Comparison of ENCODE assay signal across 17 cellular contexts in the genomic region with DNA sequence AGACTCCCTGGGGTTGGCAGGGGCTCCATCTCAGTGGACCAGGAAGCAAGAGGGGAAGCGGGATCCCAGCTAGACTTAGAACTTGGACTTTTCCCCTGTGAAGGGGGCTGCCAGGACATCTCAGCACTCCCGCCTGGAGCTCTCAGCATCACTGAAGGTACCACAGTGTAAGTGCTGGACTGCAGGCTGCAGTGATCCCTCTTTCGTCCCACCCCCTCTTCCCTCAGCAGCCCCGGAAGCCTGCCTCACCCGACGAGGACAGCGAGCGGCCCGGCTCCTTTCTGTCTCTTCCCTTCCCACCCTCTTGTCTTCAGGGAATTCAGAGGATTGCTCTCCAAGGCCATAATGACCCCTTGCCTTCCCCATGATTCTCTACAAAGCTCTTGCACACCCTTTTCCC.
DNase-seq lines count a peak whose midpoint lies in the region; ATAC-seq and TF ChIP-seq lines count a peak whose summit lies in the region.
"Had no signal": no experiment of that assay in that cellular context is flagged by ENCODE, and none has a peak within 500 bp of the region (broad histone marks: within the 10 kb centered on the region; RNA-seq: fewer than 3 reads in every experiment).

No MANE protein-coding gene starts in this region.

- H3K27ac ChIP-seq in BLaER1 = peak overlapping the region; percentile 64
- H3K27ac ChIP-seq in HEK293 (ENCODE audit: extremely low read depth, low read depth, low read length) = no peak overlapping the region
- peak overlapping the region; percentile 25 for H3K27ac ChIP-seq in lower lobe of right lung
- peak overlapping the region; percentile 36 to 64 (median 60) for H3K27ac ChIP-seq in gastrocnemius medialis

- H3K4me2 ChIP-seq in BLaER1 = peak overlapping the region; percentile 54

- no peak for TF ChIP-seq POLR2A in gastrocnemius medialis (IDR thresholded peaks at IDR 0.05)

- no peak for TF ChIP-seq CTCF in HEK293 (tag by site-specific recombination; IDR thresholded peaks at IDR 0.05)
- TF ChIP-seq CTCF in lower lobe of right lung (IDR thresholded peaks at IDR 0.05) = no peak
- TF ChIP-seq CTCF in gastrocnemius medialis (IDR thresholded peaks at IDR 0.05 in 4 of 5, conservative IDR thresholded peaks at IDR 0.05 in 1 of 5) = no peak

- CTCF ChIA-PET in HEK293 (lab: Yijun Ruan, JAX) = interaction anchor here (0.6 to 1.9 kb wide), 3 partner anchors 149 to 176 kb away, joined by 3 to 8 read pairs (median 4); no protein-coding TSS in a partner anchor

- POLR2A ChIA-PET in HEK293 (lab: Yijun Ruan, JAX) = no interaction called here

- in situ Hi-C loops in gastrocnemius medialis (cut with MboI; ENCODE audit: low sequenced_read_pairs in 4 of 4) = no loop called here

- DNase-seq in lower lobe of right lung (no peak), gastrocnemius medialis (no peak), DMS79 treated with DMSO at 0.1 percent for 48 hours (lab: John Stamatoyannopoulos, UW) (no peak), NCI-H2227 (lab: John Stamatoyannopoulos, UW; ENCODE audit: unreplicated experiment) (no peak)
- DNase-seq: AML-193; CD4-positive, CD25-positive, alpha-beta regulatory T cell; COR-L47; DMS 273 treated with DMSO at 0.1 percent for 48 hours; MG63; NCI-H1092; NCI-H1436 treated with DMSO at 0.1 percent for 48 hours; NCI-H2029 treated with DMSO at 0.1 percent for 48 hours; NCI-H2171 had no signal

- H4K20me1 ChIP-seq in BLaER1 = no peaks in the 10 kb centered on the region

- no peak overlapping the region; the same call in 1 of the 2 replicates for H3K9ac ChIP-seq in BLaER1

- ATAC-seq in lower lobe of right lung (no peak), gastrocnemius medialis (no peak), GM18909 (IDR thresholded peaks at IDR 0.05; ENCODE audit: poor library complexity, unreplicated experiment) (no peak)
- ATAC-seq: Panc1 had no signal

- H3K4me1 ChIP-seq in BLaER1 = peaks cover 28% of the 10 kb centered on the region
- H3K4me1 ChIP-seq in HEK293 (ENCODE audit: control insufficient read depth, insufficient read depth, low read length) = no peaks in the 10 kb centered on the region; the same call in 1 of the 2 replicates
- H3K4me1 ChIP-seq in lower lobe of right lung = peaks cover 14% of the 10 kb centered on the region
- peaks cover 0 to 4% of the 10 kb centered on the region in 2 donors for H3K4me1 ChIP-seq in gastrocnemius medialis

- no peaks in the 10 kb centered on the region for H3K36me3 ChIP-seq in BLaER1
- H3K36me3 ChIP-seq in HEK293 (ENCODE audit: control insufficient read depth in 2 of 2, insufficient read depth in 1 of 2, low read length in 2 of 2) = no peaks in the 10 kb centered on the region
- no peaks in the 10 kb centered on the region for H3K36me3 ChIP-seq in lower lobe of right lung
- no peaks in the 10 kb centered on the region for H3K36me3 ChIP-seq in gastrocnemius medialis

- H3K9me3 ChIP-seq in BLaER1 (no peaks in the 10 kb centered on the region), HEK293 (ENCODE audit: control insufficient read depth, insufficient read depth, low read depth, low read length) (no peaks in the 10 kb centered on the region), lower lobe of right lung (no peaks in the 10 kb centered on the region), gastrocnemius medialis (no peaks in the 10 kb centered on the region)
- H3K9me3 ChIP-seq: MG63 had no signal

- intact Hi-C loops in lower lobe of right lung (cut with DNase I) (no loop called here), gastrocnemius medialis (cut with DNase I; ENCODE audit: low total_unique reads) (no loop called here)

- H3K4me3 ChIP-seq in BLaER1 = no peak overlapping the region
- H3K4me3 ChIP-seq in HEK293 (ENCODE audit: low read depth, low read length) = no peak overlapping the region
- no peak overlapping the region for H3K4me3 ChIP-seq in lower lobe of right lung
- no peak overlapping the region for H3K4me3 ChIP-seq in gastrocnemius medialis
- H3K4me3 ChIP-seq: MG63 had no signal

- H3K27me3 ChIP-seq in BLaER1 = no peaks in the 10 kb centered on the region
- no peaks in the 10 kb centered on the region for H3K27me3 ChIP-seq in lower lobe of right lung (ENCODE audit: low read depth)
- no peaks in the 10 kb centered on the region for H3K27me3 ChIP-seq in gastrocnemius medialis
- H3K27me3 ChIP-seq: MG63 had no signal

TF ChIP-seq in HEK293, 187 proteins besides CTCF, POLR2A, EP300 and RAD21:
- TF ChIP-seq, protein P1, sequence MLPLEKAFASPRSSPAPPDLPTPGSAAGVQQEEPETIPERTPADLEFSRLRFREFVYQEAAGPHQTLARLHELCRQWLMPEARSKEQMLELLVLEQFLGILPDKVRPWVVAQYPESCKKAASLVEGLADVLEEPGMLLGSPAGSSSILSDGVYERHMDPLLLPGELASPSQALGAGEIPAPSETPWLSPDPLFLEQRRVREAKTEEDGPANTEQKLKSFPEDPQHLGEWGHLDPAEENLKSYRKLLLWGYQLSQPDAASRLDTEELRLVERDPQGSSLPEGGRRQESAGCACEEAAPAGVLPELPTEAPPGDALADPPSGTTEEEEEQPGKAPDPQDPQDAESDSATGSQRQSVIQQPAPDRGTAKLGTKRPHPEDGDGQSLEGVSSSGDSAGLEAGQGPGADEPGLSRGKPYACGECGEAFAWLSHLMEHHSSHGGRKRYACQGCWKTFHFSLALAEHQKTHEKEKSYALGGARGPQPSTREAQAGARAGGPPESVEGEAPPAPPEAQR (tag by site-specific recombination; IDR thresholded peaks at IDR 0.05) = no peak
- 0 out of 2 replicates have a peak, but pooled peaks have one; percentile 4 for TF ChIP-seq ZIC2 (tag by site-specific recombination; IDR thresholded peaks at IDR 0.05)
TF ChIP-seq in HEK293: peak in this region for 1.
